36 cellular contexts compared by ENCODE assay signal in genomic region chrX:133089411-133089810, GRCh38. TPM values are rescaled to one million over a fixed set of nuclear protein-coding genes. Genes with fewer than 3 reads are reported as not detected.
"Had no signal": no experiment of that assay in that cellular context is flagged by ENCODE, and none has a peak within 500 bp of the region (broad histone marks: within the 10 kb centered on the region; RNA-seq: fewer than 3 reads in every experiment).

No MANE protein-coding gene starts in this region.

- H3K4me3 ChIP-seq: left ventricle myocardium inferior, lung, mucosa of descending colon, ovary, right atrium auricular region, right lobe of liver, smooth muscle cell, tibial nerve, upper lobe of right lung had no signal

- H3K27me3 ChIP-seq: ovary, right atrium auricular region, upper lobe of right lung had no signal

- H3K36me3 ChIP-seq: left ventricle myocardium inferior, ovary, right atrium auricular region, right lobe of liver, tibial nerve, upper lobe of right lung had no signal

- H3K27ac ChIP-seq: left ventricle myocardium inferior, ovary, right atrium auricular region, right lobe of liver, tibial nerve, upper lobe of right lung had no signal

- H3K36me3 Mint-ChIP-seq: immature natural killer cell; memory B cell; naive thymus-derived CD4-positive, alpha-beta T cell; natural killer cell treated with Interleukin-12 subunit alpha and Interleukin-12 subunit beta and Interleukin-15 and Interleukin-18, amount 100 ng/mL, for 72 hours; stimulated activated memory B cell treated with anti-CD40 and anti-IgM and Interleukin-4, amounts not matched to agents 10 μg/mL and 1 μg/mL and 100 μg/mL, for 72 hours had no signal

- H3K4me1 Mint-ChIP-seq: immature natural killer cell; memory B cell; naive thymus-derived CD4-positive, alpha-beta T cell; stimulated activated memory B cell treated with anti-CD40 and anti-IgM and Interleukin-4, amounts not matched to agents 10 μg/mL and 1 μg/mL and 100 μg/mL, for 72 hours; stimulated activated naive CD8-positive, alpha-beta T cell treated with anti-CD3 and anti-CD28 coated beads, Interleukin-15, amount 100 ng/mL, for 72 hours had no signal

- H3K4me3 Mint-ChIP-seq: immature natural killer cell; memory B cell; naive thymus-derived CD4-positive, alpha-beta T cell; natural killer cell treated with Interleukin-12 subunit alpha and Interleukin-12 subunit beta and Interleukin-15 and Interleukin-18, amount 100 ng/mL, for 72 hours; stimulated activated memory B cell treated with anti-CD40 and anti-IgM and Interleukin-4, amounts not matched to agents 10 μg/mL and 1 μg/mL and 100 μg/mL, for 72 hours; stimulated activated naive CD8-positive, alpha-beta T cell treated with anti-CD3 and anti-CD28 coated beads, Interleukin-15, amount 100 ng/mL, for 72 hours had no signal

- DNase-seq: hypothalamus; immature natural killer cell; left ventricle myocardium inferior; midbrain; mucosa of descending colon; naive thymus-derived CD4-positive, alpha-beta T cell; ovary; right lobe of liver; stimulated activated CD4-positive, alpha-beta T cell treated with anti-CD3 and anti-CD28 coated beads, Interleukin-1b, Interleukin-23, amount 100 ng/mL, for 48 hours; stimulated activated CD4-positive, alpha-beta T cell treated with anti-CD3 and anti-CD28 coated beads, Interleukin-2, amount 100 ng/mL, for 48 hours; stimulated activated CD4-positive, alpha-beta T cell treated with anti-CD3 and anti-CD28 coated beads, Interleukin-4, amount 100 ng/mL, for 4 hours; stimulated activated CD8-positive, alpha-beta memory T cell treated with anti-CD3 and anti-CD28 coated beads, Interleukin-4, amount 100 ng/mL, for 48 hours; stimulated activated naive CD4-positive, alpha-beta T cell treated with Interleukin-2 at 50 U/mL for 16 hours; stimulated activated naive CD8-positive, alpha-beta T cell treated with anti-CD3 and anti-CD28 coated beads, Interleukin-15, amount 100 ng/mL, for 72 hours; substantia nigra; upper lobe of right lung had no signal

- H3K4me1 ChIP-seq: left ventricle myocardium inferior, right atrium auricular region, right lobe of liver, tibial nerve, upper lobe of right lung had no signal

- FAIRE-seq: islet of Langerhans, urothelium cell line had no signal

- H3K27me3 Mint-ChIP-seq: memory B cell; stimulated activated memory B cell treated with anti-CD40 and anti-IgM and Interleukin-4, amounts not matched to agents 10 μg/mL and 1 μg/mL and 100 μg/mL, for 72 hours; stimulated activated naive CD8-positive, alpha-beta T cell treated with anti-CD3 and anti-CD28 coated beads, Interleukin-15, amount 100 ng/mL, for 72 hours had no signal

- H3K27ac Mint-ChIP-seq: immature natural killer cell; memory B cell; naive thymus-derived CD4-positive, alpha-beta T cell; natural killer cell treated with Interleukin-12 subunit alpha and Interleukin-12 subunit beta and Interleukin-15 and Interleukin-18, amount 100 ng/mL, for 72 hours; progenitor cell of endocrine pancreas; stimulated activated memory B cell treated with anti-CD40 and anti-IgM and Interleukin-4, amounts not matched to agents 10 μg/mL and 1 μg/mL and 100 μg/mL, for 72 hours; stimulated activated naive CD8-positive, alpha-beta T cell treated with anti-CD3 and anti-CD28 coated beads, Interleukin-15, amount 100 ng/mL, for 72 hours had no signal

- H3K9me3 Mint-ChIP-seq: immature natural killer cell; memory B cell; naive thymus-derived CD4-positive, alpha-beta T cell; natural killer cell treated with Interleukin-12 subunit alpha and Interleukin-12 subunit beta and Interleukin-15 and Interleukin-18, amount 100 ng/mL, for 72 hours; stimulated activated memory B cell treated with anti-CD40 and anti-IgM and Interleukin-4, amounts not matched to agents 10 μg/mL and 1 μg/mL and 100 μg/mL, for 72 hours; stimulated activated naive CD8-positive, alpha-beta T cell treated with anti-CD3 and anti-CD28 coated beads, Interleukin-15, amount 100 ng/mL, for 72 hours had no signal

- H3K4me2 ChIP-seq: smooth muscle cell had no signal

- H3K9me3 ChIP-seq: left ventricle myocardium inferior, mucosa of descending colon, ovary, right atrium auricular region, right lobe of liver, tibial nerve, upper lobe of right lung had no signal

RNA-seq across cellular contexts. Expression of gene USP26, which starts 7.5 kb away (rescaled TPM):
- total RNA-seq: kidney epithelial cell; left ventricle myocardium inferior; lower leg skin; lung; mesenteric fat pad; mucosa of descending colon; myocyte; naive thymus-derived CD4-positive, alpha-beta T cell; natural killer cell treated with Interleukin-12 subunit alpha and Interleukin-12 subunit beta and Interleukin-15 and Interleukin-18, amount 100 ng/mL, for 72 hours; omental fat pad; ovary; progenitor cell of endocrine pancreas; pulmonary artery endothelial cell; renal cortical epithelial cell; right atrium auricular region; right lobe of liver; skeletal muscle tissue; smooth muscle cell; temporal lobe; tibial nerve; upper lobe of right lung had no signal
- polyA plus RNA-seq: immature natural killer cell; lung; naive thymus-derived CD4-positive, alpha-beta T cell; neural cell; ovary; smooth muscle cell had no signal
